In genomic region chr9:125409637-125410521, GRCh38 we compare ENCODE assay signal across 1 cellular context.
TF ChIP-seq lines count a peak whose summit lies in the region.

No MANE protein-coding gene starts in this region.

TF ChIP-seq in GM23338, 12 proteins besides CTCF, POLR2A, EP300 and RAD21 (continued from another document):
- TF ChIP-seq, protein P1, sequence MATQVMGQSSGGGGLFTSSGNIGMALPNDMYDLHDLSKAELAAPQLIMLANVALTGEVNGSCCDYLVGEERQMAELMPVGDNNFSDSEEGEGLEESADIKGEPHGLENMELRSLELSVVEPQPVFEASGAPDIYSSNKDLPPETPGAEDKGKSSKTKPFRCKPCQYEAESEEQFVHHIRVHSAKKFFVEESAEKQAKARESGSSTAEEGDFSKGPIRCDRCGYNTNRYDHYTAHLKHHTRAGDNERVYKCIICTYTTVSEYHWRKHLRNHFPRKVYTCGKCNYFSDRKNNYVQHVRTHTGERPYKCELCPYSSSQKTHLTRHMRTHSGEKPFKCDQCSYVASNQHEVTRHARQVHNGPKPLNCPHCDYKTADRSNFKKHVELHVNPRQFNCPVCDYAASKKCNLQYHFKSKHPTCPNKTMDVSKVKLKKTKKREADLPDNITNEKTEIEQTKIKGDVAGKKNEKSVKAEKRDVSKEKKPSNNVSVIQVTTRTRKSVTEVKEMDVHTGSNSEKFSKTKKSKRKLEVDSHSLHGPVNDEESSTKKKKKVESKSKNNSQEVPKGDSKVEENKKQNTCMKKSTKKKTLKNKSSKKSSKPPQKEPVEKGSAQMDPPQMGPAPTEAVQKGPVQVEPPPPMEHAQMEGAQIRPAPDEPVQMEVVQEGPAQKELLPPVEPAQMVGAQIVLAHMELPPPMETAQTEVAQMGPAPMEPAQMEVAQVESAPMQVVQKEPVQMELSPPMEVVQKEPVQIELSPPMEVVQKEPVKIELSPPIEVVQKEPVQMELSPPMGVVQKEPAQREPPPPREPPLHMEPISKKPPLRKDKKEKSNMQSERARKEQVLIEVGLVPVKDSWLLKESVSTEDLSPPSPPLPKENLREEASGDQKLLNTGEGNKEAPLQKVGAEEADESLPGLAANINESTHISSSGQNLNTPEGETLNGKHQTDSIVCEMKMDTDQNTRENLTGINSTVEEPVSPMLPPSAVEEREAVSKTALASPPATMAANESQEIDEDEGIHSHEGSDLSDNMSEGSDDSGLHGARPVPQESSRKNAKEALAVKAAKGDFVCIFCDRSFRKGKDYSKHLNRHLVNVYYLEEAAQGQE (IDR thresholded peaks at IDR 0.05; ENCODE audit: unreplicated experiment), result no peak
- TF ChIP-seq CREB1 (CRISPR knock-in tag; IDR thresholded peaks at IDR 0.05; ENCODE audit: low read depth) (no peak), JUNB (IDR thresholded peaks at IDR 0.05; ENCODE audit: unreplicated experiment) (no peak), STAT1 (IDR thresholded peaks at IDR 0.05; ENCODE audit: unreplicated experiment) (no peak), ZNF331 (CRISPR knock-in tag; IDR thresholded peaks at IDR 0.05; ENCODE audit: low read depth) (no peak), ETS1 (IDR thresholded peaks at IDR 0.05) (no peak), EZH2 (IDR thresholded peaks at IDR 0.05; ENCODE audit: low read depth, unreplicated experiment) (no peak)
